In the genomic region with DNA sequence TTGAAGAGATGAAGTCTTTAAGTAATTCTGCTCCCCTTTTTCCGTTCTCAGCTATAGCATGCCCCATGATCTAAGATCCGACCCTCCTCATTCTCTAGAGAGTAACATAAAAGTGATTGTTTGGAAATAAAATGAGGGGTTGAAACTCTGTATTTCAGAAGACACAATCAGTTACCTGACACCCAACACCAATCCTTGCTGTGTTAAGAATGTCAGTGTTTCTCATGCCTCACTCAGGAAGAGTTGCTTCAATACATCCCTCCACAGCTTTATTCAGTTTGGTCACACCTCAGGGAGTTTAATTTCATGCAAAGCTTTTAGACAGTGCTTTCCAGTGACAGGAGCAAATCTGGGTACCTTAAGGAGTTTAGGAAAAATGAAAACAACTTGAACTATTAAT, we compare ENCODE assay signal across 1 cellular context.
TF ChIP-seq lines count a peak whose summit lies in the region.

No MANE protein-coding gene starts in this region.

TF ChIP-seq in H1, 55 proteins besides CTCF, POLR2A, EP300 and RAD21:
- TF ChIP-seq, protein P1, sequence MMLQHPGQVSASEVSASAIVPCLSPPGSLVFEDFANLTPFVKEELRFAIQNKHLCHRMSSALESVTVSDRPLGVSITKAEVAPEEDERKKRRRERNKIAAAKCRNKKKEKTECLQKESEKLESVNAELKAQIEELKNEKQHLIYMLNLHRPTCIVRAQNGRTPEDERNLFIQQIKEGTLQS (IDR thresholded peaks at IDR 0.05; ENCODE audit: insufficient read depth, low read depth, low read length) = no peak
- TF ChIP-seq SP1 (IDR thresholded peaks at IDR 0.05; ENCODE audit: low read depth, low read length) = no peak
- no peak for TF ChIP-seq CREB1 (IDR thresholded peaks at IDR 0.05)
- no peak for TF ChIP-seq TEAD4 (IDR thresholded peaks at IDR 0.05; ENCODE audit: low read depth, low read length)
- TF ChIP-seq BCL11A (IDR thresholded peaks at IDR 0.05; ENCODE audit: low read depth in 2 of 2, low read length in 2 of 2) = no peak
- TF ChIP-seq CHD1 (IDR thresholded peaks at IDR 0.05; ENCODE audit: low read depth, low read length) = no peak
- no peak for TF ChIP-seq CHD2 (IDR thresholded peaks at IDR 0.05; ENCODE audit: low read length)
